In the genomic region with DNA sequence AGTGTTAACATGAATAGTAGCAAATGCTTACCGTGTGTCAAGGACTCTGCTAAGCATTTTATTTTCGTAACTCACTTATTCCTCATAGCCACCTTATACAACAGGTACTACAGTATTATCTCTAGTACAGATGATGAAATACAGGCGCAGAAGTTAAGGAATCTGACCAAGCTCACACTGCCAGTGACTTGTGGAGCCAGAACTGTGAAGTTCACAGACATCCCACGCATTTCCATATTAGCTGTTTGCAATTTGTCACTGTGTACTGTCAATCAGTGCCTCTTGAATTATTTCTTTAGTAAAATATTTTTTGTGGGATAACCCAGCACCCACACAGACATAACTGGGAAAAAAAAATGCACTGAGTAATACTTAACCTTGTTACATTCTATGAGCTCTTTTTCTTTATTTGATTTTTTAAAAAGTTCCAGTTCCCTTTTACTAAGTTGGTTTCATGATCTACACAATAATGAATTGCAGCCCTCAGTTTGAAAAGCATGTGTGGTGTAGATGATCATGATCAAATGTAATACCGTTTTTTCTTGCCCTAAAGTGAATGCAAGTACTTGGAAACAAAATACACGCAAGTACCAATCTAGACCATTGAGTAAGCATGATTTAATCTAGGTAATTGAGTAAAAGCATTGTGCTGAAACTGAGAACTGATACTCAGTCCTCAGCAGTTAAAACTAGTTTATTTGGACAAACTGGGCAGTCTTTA, we compare ENCODE assay signal across 9 cellular contexts. TPM values are rescaled to one million over a fixed set of nuclear protein-coding genes. Genes with fewer than 3 reads are reported as not detected.
A peak's percentile ranks its signal among the peaks of the same experiment; 100 is the strongest.
DNase-seq lines count a peak whose midpoint lies in the region; ATAC-seq and TF ChIP-seq lines count a peak whose summit lies in the region.
"Had no signal": no experiment of that assay in that cellular context is flagged by ENCODE, and none has a peak within 500 bp of the region (broad histone marks: within the 10 kb centered on the region; RNA-seq: fewer than 3 reads in every experiment).

No MANE protein-coding gene starts in this region.

- ATAC-seq in GM18519 (IDR thresholded peaks at IDR 0.05; ENCODE audit: low FRiP score, unreplicated experiment), result peak; percentile 41
- ATAC-seq in GM21390 (IDR thresholded peaks at IDR 0.05; ENCODE audit: unreplicated experiment), result peak; percentile 54
- peak; percentile 63 for ATAC-seq in HG03432 (IDR thresholded peaks at IDR 0.05; ENCODE audit: unreplicated experiment)

- H3K4me3 ChIP-seq in hepatocyte, result no peak overlapping the region

- no peak overlapping the region for H2AFZ ChIP-seq in hepatocyte

- no peak for DNase-seq in hepatocyte (ENCODE audit: low spot score)
- DNase-seq in foreskin melanocyte, result no peak
- DNase-seq in AG08396 (ENCODE audit: low spot score), result no peak
- DNase-seq in NCI-H510A (lab: John Stamatoyannopoulos, UW), result no peak
- DNase-seq: DMS153, NCI-H2029 had no signal

- H4K20me1 ChIP-seq in hepatocyte (ENCODE audit: insufficient read depth, poor library complexity, severe bottlenecking), result peaks cover 99% of the 10 kb centered on the region

- H3K27me3 ChIP-seq in hepatocyte, result no peaks in the 10 kb centered on the region

- TF ChIP-seq CTCF in hepatocyte (IDR thresholded peaks at IDR 0.05; ENCODE audit: poor library complexity), result no peak

- H3K9me2 ChIP-seq in hepatocyte (replicated peaks; ENCODE audit: insufficient read depth), result no peaks in the 10 kb centered on the region

- 75% methylated on average over 6 of the region's 6 CpGs for WGBS in hepatocyte (ENCODE audit: low lambda C conversion rate, missing lambda C conversion rate)

- H3K4me2 ChIP-seq in hepatocyte, result no peak overlapping the region

- H3K79me2 ChIP-seq in hepatocyte, result peaks cover 100% of the 10 kb centered on the region

- no peaks in the 10 kb centered on the region for H3K9me3 ChIP-seq in hepatocyte (ENCODE audit: low read depth)

- no peaks in the 10 kb centered on the region for H3K36me3 ChIP-seq in hepatocyte (replicated peaks; ENCODE audit: insufficient read depth, low read depth)

- peak overlapping the region; percentile 4 for H3K27ac ChIP-seq in hepatocyte

- peaks cover 14% of the 10 kb centered on the region for H3K4me1 ChIP-seq in hepatocyte (ENCODE audit: insufficient read depth)

RNA-seq across cellular contexts. Expression of a gene that starts 14.1 kb away (rescaled TPM):
- total RNA-seq in hepatocyte, result 64.2 and 68.4 TPM in 2 replicates
- polyA plus RNA-seq in hepatocyte, result 55.3 and 56.7 TPM in 2 replicates
